Comparison of ENCODE assay signal across 9 cellular contexts in the genomic region with DNA sequence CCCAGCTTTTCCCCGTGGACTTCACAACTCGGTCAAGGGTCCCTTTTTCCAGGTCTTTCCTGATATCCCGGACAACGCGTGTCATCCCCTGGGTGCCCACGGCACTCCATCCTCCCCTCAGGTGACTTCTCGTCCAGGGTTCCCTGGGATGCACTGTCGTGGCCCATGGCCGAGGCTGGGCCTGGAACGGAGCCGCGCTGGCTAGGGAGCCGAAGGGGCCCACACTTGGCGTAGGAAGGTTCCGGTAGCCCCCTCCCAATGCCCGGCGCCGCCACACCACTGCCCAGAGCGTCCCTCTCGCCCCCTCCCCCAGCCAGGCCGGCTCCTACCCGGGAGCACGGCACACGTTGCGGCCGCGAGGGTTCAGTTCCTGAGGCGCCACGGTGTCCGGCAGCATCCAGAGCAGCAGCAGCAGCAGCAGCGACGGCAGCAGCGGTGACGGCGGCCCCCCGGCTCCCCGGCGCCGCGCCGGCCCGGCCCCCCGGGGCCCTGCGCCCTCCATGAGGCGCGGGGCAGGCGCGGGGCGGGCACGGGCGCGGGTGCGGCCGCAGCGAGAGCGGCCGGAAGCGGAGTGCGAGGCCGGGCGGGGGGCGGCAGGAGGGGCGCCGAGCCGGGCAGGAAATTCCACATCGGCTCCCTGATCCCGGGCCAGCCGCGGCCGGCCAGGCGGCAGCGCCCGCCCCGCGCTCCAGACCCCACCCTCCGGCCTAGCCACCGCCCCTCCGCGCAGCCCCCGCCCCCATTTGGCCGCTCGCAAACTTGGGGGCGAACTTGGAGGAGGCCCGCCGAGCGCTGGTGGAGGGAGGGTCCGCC. TPM values are rescaled to one million over a fixed set of nuclear protein-coding genes. Genes with fewer than 3 reads are reported as not detected.
A peak's percentile ranks its signal among the peaks of the same experiment; 100 is the strongest.
DNase-seq lines count a peak whose midpoint lies in the region; ATAC-seq and TF ChIP-seq lines count a peak whose summit lies in the region.
"Had no signal": no experiment of that assay in that cellular context is flagged by ENCODE, and none has a peak within 500 bp of the region (broad histone marks: within the 10 kb centered on the region; RNA-seq: fewer than 3 reads in every experiment).

A gene with protein sequence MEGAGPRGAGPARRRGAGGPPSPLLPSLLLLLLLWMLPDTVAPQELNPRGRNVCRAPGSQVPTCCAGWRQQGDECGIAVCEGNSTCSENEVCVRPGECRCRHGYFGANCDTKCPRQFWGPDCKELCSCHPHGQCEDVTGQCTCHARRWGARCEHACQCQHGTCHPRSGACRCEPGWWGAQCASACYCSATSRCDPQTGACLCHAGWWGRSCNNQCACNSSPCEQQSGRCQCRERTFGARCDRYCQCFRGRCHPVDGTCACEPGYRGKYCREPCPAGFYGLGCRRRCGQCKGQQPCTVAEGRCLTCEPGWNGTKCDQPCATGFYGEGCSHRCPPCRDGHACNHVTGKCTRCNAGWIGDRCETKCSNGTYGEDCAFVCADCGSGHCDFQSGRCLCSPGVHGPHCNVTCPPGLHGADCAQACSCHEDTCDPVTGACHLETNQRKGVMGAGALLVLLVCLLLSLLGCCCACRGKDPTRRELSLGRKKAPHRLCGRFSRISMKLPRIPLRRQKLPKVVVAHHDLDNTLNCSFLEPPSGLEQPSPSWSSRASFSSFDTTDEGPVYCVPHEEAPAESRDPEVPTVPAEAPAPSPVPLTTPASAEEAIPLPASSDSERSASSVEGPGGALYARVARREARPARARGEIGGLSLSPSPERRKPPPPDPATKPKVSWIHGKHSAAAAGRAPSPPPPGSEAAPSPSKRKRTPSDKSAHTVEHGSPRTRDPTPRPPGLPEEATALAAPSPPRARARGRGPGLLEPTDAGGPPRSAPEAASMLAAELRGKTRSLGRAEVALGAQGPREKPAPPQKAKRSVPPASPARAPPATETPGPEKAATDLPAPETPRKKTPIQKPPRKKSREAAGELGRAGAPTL (minus strand): TSS at position 573 of the 813 bp plus-strand sequence. CDS start 71 bp downstream, at position 502.

- ATAC-seq in aorta (ENCODE audit: low FRiP score) = peak; percentile 77
- ATAC-seq in GM19467 (IDR thresholded peaks at IDR 0.05; ENCODE audit: unreplicated experiment) = no peak

- CTCF ChIA-PET in OCI-LY7 (lab: Charles Lee; ENCODE audit: unreplicated experiment) = no interaction called here

- H3K27ac ChIP-seq in endodermal cell (ENCODE audit: low read depth, low read length) (no peak within 1 kb of the TSS), aorta (ENCODE audit: low read depth in 1 of 2, low read length in 2 of 2) (peak within 1 kb of the TSS; percentile 30 to 85), OCI-LY7 (ENCODE audit: low read depth, low read length, poor library complexity, severe bottlenecking) (no peak within 1 kb of the TSS)
- H3K27ac ChIP-seq: KMS-11 had no signal

- DNase-seq in COR-L47 (lab: John Stamatoyannopoulos, UW) (peak; percentile 37), NCI-H2227 treated with DMSO at 0.1 percent for 48 hours (lab: John Stamatoyannopoulos, UW) (peak; percentile 43), endodermal cell (peak; percentile 89), mucosa of gallbladder (ENCODE audit: low spot score) (peak; percentile 46), aorta (peak; percentile 77 to 91), OCI-LY7 (ENCODE audit: low spot score) (no peak), H4 (ENCODE audit: low spot score) (no peak)

- peaks cover 16% of the 10 kb centered on the region for H3K4me1 Mint-ChIP-seq in endodermal cell

- no TSS peak for BruUV-seq in OCI-LY7 (replicated peaks; lab: Mats Ljungman, UMichigan)

- intact Hi-C loops in aorta (cut with DNase I) = loop anchor here in 1 of 2 donors (2.0 kb wide), 1 partner anchor 15 kb away; no protein-coding TSS in a partner anchor
- intact Hi-C loops in OCI-LY7 (cut with micrococcal nuclease; ENCODE audit: unreplicated experiment) = no loop called here

- H3K4me1 ChIP-seq in endodermal cell (ENCODE audit: control insufficient read depth, insufficient read depth, low read length) (no peaks in the 10 kb centered on the region), aorta (ENCODE audit: control insufficient read depth in 1 of 2, insufficient read depth in 2 of 2, low read length in 2 of 2) (no peaks in the 10 kb centered on the region), OCI-LY7 (ENCODE audit: insufficient read depth, low read length, poor library complexity, severe bottlenecking) (no peaks in the 10 kb centered on the region)

- H3K9me3 ChIP-seq in endodermal cell (ENCODE audit: control insufficient read depth, low read length) = no peaks in the 10 kb centered on the region
- no peaks in the 10 kb centered on the region for H3K9me3 ChIP-seq in aorta (ENCODE audit: control insufficient read depth, low read length)
- no peaks in the 10 kb centered on the region for H3K9me3 ChIP-seq in OCI-LY7 (ENCODE audit: low read length)

- H3K36me3 ChIP-seq in endodermal cell (ENCODE audit: control insufficient read depth, insufficient read depth, low read length) (peaks cover 3% of the 10 kb centered on the region), aorta (ENCODE audit: control insufficient read depth in 1 of 2, insufficient read depth in 2 of 2, low read length in 1 of 2) (no peaks in the 10 kb centered on the region), OCI-LY7 (ENCODE audit: insufficient read depth, low read length) (no peaks in the 10 kb centered on the region)

- H3K27ac Mint-ChIP-seq in endodermal cell = peak within 1 kb of the TSS; percentile 84

- peaks cover 40% of the 10 kb centered on the region for H3K27me3 ChIP-seq in endodermal cell (ENCODE audit: control insufficient read depth, insufficient read depth, low read length, poor library complexity, severe bottlenecking)
- H3K27me3 ChIP-seq in aorta (ENCODE audit: control insufficient read depth in 1 of 2, insufficient read depth in 2 of 2, low read length in 1 of 2) = no peaks in the 10 kb centered on the region

- H3K4me3 ChIP-seq in endodermal cell (ENCODE audit: low read length) (peak within 1 kb of the TSS; percentile 96), aorta (ENCODE audit: low read length in 2 of 2) (peak within 1 kb of the TSS; percentile 67 to 83), OCI-LY7 (ENCODE audit: low read depth, low read length, poor library complexity, severe bottlenecking) (no peak within 1 kb of the TSS)

- peak within 1 kb of the TSS; percentile 83 for H3K4me3 Mint-ChIP-seq in endodermal cell

- H3K27me3 Mint-ChIP-seq in endodermal cell (ENCODE audit: insufficient read depth) = peaks cover 53% of the 10 kb centered on the region

- H4K20me1 ChIP-seq in OCI-LY7 (ENCODE audit: insufficient read depth, low read length) = no peaks in the 10 kb centered on the region

- WGBS in endodermal cell (ENCODE audit: insufficient coverage in 1 of 2, insufficient read length in 1 of 2), 2 experiments = 0% methylated on average over 20 to 87 of the region's 87 CpGs
- 1% methylated on average over 54 to 87 of the region's 87 CpGs for WGBS in aorta, 2 donors

- POLR2A ChIA-PET in OCI-LY7 (lab: Charles Lee) = no interaction called here

- H3K9me2 ChIP-seq in OCI-LY7 (ENCODE audit: insufficient read depth, low read length) = no peaks in the 10 kb centered on the region

- H3K79me2 ChIP-seq in OCI-LY7 (ENCODE audit: insufficient read depth, low read depth, low read length) = no peaks in the 10 kb centered on the region

- H3K36me3 Mint-ChIP-seq in endodermal cell (ENCODE audit: low read depth) = no peaks in the 10 kb centered on the region

- peak within 1 kb of the TSS; percentile 84 for H3K9ac ChIP-seq in endodermal cell (ENCODE audit: extremely low read depth, low read length, poor library complexity, severe bottlenecking)
- H3K9ac ChIP-seq: KMS-11 had no signal

- no peak within 1 kb of the TSS for H3K4me2 ChIP-seq in OCI-LY7 (ENCODE audit: low read length)
- H3K4me2 ChIP-seq: KMS-11 had no signal

- TF ChIP-seq CTCF in endodermal cell (conservative IDR thresholded peaks at IDR 0.05) (no peak), OCI-LY7 (conservative IDR thresholded peaks at IDR 0.05; ENCODE audit: low read length) (no peak)

- no peaks in the 10 kb centered on the region for H3K9me3 Mint-ChIP-seq in endodermal cell

- no peak within 1 kb of the TSS for H2AFZ ChIP-seq in OCI-LY7 (ENCODE audit: low read length)

RNA-seq across cellular contexts. Expression of the gene that starts here (rescaled TPM):
- total RNA-seq in endodermal cell = 10 to 100 TPM; 19.8 to 20.3 TPM
- polyA plus RNA-seq in endodermal cell (2013, experiment 1 of 2) = 11.9 TPM
- 12.5 TPM for polyA plus RNA-seq in endodermal cell (2013, experiment 2 of 2)
- total RNA-seq in mucosa of gallbladder = 17.6 TPM
- 10 to 100 TPM; 34.3 to 35.4 TPM for total RNA-seq in aorta
- polyA plus RNA-seq in aorta = 10 to 100 TPM in 1 of 2 donors, 1 to 10 TPM in 1; 8.5 to 21.4 TPM
- 1.0 and 1.2 TPM in 2 replicates for total RNA-seq in OCI-LY7 (2014; rRNA removed; shearing (Covaris generic))
- 2.2 and 3.2 TPM in 2 replicates for total RNA-seq in OCI-LY7 (2022)
- total RNA-seq in H4 (2014; rRNA removed; shearing (Covaris generic)) = 7.7 TPM in 2 replicates

Comparison
In these comparisons a context has a peak if more than half of its experiments do, and no peak if none do; other contexts are left out.
1. DNase-seq: peak in COR-L47 (single experiment), NCI-H2227 treated with DMSO at 0.1 percent for 48 hours (single experiment), endodermal cell (single experiment), mucosa of gallbladder (single experiment) and aorta (2 of 2); none in OCI-LY7 (single experiment) and H4 (single experiment).
2. H3K27ac ChIP-seq: peak in aorta (2 of 2); none in endodermal cell (single experiment) and OCI-LY7 (single experiment).